ENCODE assay signal across 10 cellular contexts in the genomic region with DNA sequence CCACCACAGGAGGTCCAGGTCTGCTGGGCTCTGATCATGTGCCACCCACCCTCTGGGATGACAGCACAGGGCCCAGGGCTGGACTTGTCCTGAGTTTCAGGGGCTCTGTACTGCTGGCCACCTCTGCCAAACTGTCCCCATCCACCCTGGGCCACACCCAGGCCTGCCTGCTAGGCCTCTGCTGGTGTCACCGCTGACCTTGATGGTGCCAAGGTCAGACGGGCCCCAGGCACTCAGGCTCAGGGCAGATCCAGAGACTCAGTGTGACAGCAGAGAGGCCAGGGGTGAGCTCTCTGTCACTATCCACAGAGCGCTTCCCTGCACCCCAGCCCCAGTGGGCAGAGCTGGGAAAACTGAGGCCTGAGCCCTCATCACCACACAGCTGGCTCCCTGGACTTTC.
"Had no signal": no experiment of that assay in that cellular context is flagged by ENCODE, and none has a peak within 500 bp of the region (broad histone marks: within the 10 kb centered on the region; RNA-seq: fewer than 3 reads in every experiment).

No MANE protein-coding gene starts in this region.

- H3K27ac Mint-ChIP-seq: GM23338, HFFc6 had no signal

- H3K4me1 Mint-ChIP-seq: GM23338 had no signal

- H3K9me3 Mint-ChIP-seq: H9, HFFc6 had no signal

- H3K4me3 Mint-ChIP-seq: GM23338, H9, HFFc6 had no signal

- H3K4me3 ChIP-seq: GM23338 had no signal

- FAIRE-seq: H1, H54 had no signal

- H3K9ac ChIP-seq: KMS-11 had no signal

- ATAC-seq: GM23338 had no signal

- DNase-seq: H9, HCEC 1CT, HFFc6, IMR-90, KBM-7 had no signal

- H3K27ac ChIP-seq: HL-60, KMS-11 had no signal

- H2AFZ ChIP-seq: GM23338 had no signal

- H3K4me2 ChIP-seq: GM23338, KMS-11 had no signal
